Comparison of ENCODE assay signal across 7 cellular contexts in the genomic region with DNA sequence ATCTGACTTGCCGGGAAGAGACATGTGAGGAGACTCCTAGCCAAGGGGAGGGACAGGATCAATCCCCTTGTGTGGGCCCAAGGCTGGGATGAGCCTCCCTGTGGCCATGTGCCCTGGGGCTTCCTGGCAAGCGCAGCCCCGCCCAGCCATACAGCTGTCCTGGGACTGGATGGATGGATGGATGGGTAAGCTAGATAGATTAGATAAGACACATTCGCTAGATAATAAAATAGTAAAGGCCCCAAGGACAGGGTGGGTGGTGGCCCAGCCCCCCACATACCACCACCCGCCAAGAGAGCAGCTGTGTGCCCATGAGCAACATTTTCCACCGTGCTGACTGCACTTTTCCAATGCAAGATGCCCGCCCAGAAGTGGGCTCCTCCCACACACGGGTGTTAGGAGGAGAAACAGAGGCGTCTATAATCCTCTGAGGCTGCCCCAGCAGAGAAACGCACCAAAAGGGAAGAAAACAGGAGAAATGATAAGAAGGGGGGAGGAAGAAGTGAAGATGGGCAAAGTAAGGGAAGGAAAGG. TPM values are rescaled to one million over a fixed set of nuclear protein-coding genes. Genes with fewer than 3 reads are reported as not detected.
A peak's percentile ranks its signal among the peaks of the same experiment; 100 is the strongest.
DNase-seq lines count a peak whose midpoint lies in the region; ATAC-seq and TF ChIP-seq lines count a peak whose summit lies in the region.

No MANE protein-coding gene starts in this region.

- TF ChIP-seq CTCF in Panc1 (IDR thresholded peaks at IDR 0.05): no peak

- H3K9me3 ChIP-seq in Panc1 (ENCODE audit: control insufficient read depth, insufficient read depth, low read depth, low read length): no peaks in the 10 kb centered on the region
- no peaks in the 10 kb centered on the region for H3K9me3 ChIP-seq in right cardiac atrium (ENCODE audit: control insufficient read depth, low read length)

- DNase-seq in Panc1 (ENCODE audit: low read depth, low spot score): no peak
- peak; percentile 37 for DNase-seq in activated T-helper 1 cell treated with Interleukin-2 at 50 U/mL for 16 hours (ENCODE audit: low read depth)
- DNase-seq in right cardiac atrium: peak; percentile 76 to 82 (median 80)
- peak; percentile 78 to 84 (median 78) for DNase-seq in stimulated activated CD4-positive, alpha-beta T cell treated with anti-CD3 and anti-CD28 coated beads, TNF-alpha, amount 100 ng/mL, for 24 hours (ENCODE audit: low read depth in 3 of 3)
- no peak for DNase-seq in occipital lobe (lab: John Stamatoyannopoulos, UW)

- peaks cover 55% of the 10 kb centered on the region for H3K4me1 ChIP-seq in Panc1 (ENCODE audit: control insufficient read depth, insufficient read depth, low read length)
- peaks cover 36% of the 10 kb centered on the region for H3K4me1 ChIP-seq in right cardiac atrium (ENCODE audit: control insufficient read depth, insufficient read depth, low read length)

- no peaks in the 10 kb centered on the region for H3K27me3 ChIP-seq in Panc1 (ENCODE audit: control insufficient read depth, insufficient read depth, low read length)
- H3K27me3 ChIP-seq in right cardiac atrium (ENCODE audit: control insufficient read depth, insufficient read depth): no peaks in the 10 kb centered on the region

- in situ Hi-C loops in Panc1 (cut with HindIII; ENCODE audit: low pct_unique_long_range_greater_than_20kb, low sequenced_read_pairs): no loop called here

- no TSS peak for BruUV-seq in Panc1 (replicated peaks; lab: Mats Ljungman, UMichigan)

- WGBS in right cardiac atrium: 46% methylated on average over 10 of the region's 10 CpGs

- H3K27ac ChIP-seq in Panc1 (ENCODE audit: low read length) (peak overlapping the region; percentile 69), right cardiac atrium (ENCODE audit: low read length) (peak overlapping the region; percentile 98)

- no peak overlapping the region for H3K4me3 ChIP-seq in Panc1 (ENCODE audit: low read depth in 2 of 2, low read length in 2 of 2)
- no peak overlapping the region for H3K4me3 ChIP-seq in right cardiac atrium (ENCODE audit: low read length)

- no peak for ATAC-seq in Panc1
- ATAC-seq in right cardiac atrium: peak; percentile 2 to 34
- ATAC-seq in GM19397 (IDR thresholded peaks at IDR 0.05; ENCODE audit: unreplicated experiment): no peak
- no peak for ATAC-seq in HG03378 (IDR thresholded peaks at IDR 0.05; ENCODE audit: unreplicated experiment)

- CTCF ChIA-PET in Panc1 (lab: Charles Lee): no interaction called here

- POLR2A ChIA-PET in Panc1 (lab: Charles Lee): no interaction called here

- H3K36me3 ChIP-seq in Panc1 (ENCODE audit: control insufficient read depth, insufficient read depth, low read length): no peaks in the 10 kb centered on the region; the same call in 1 of the 2 replicates

- intact Hi-C loops in Panc1 (cut with micrococcal nuclease; ENCODE audit: unreplicated experiment): no loop called here
- intact Hi-C loops in right cardiac atrium (cut with DNase I): no loop called here

RNA-seq across cellular contexts. Expression of a gene that starts 25.1 kb away (rescaled TPM):
- 41.6 TPM for total RNA-seq in Panc1 (2021; ENCODE audit: unreplicated experiment)
- polyA plus RNA-seq in Panc1 (2012; ENCODE audit: insufficient read length): 52.1 TPM
- 10 to 100 TPM; 22.8 to 27.0 (median 24.0) TPM for total RNA-seq in right cardiac atrium
- polyA plus RNA-seq in right cardiac atrium: 22.1 TPM
- total RNA-seq in occipital lobe: 38.8 TPM

RNA-seq across cellular contexts. Expression of a gene that starts 53.2 kb away (rescaled TPM):
- total RNA-seq in Panc1 (2021; ENCODE audit: unreplicated experiment) (not detected), right cardiac atrium (under 1 TPM in 3 of 4 donors, not detected in 1; 0.09 to 0.37 (median 0.14) TPM), occipital lobe (0.62 TPM)
- not detected for polyA plus RNA-seq in Panc1 (2012; ENCODE audit: insufficient read length)
- polyA plus RNA-seq in right cardiac atrium: 0.77 TPM

Comparison
In these comparisons a context has a peak if more than half of its experiments do, and no peak if none do; other contexts are left out.
1. ATAC-seq: peak in right cardiac atrium (2 of 2); none in Panc1 (single experiment), GM19397 (single experiment) and HG03378 (single experiment).
2. DNase-seq: peak in activated T-helper 1 cell treated with Interleukin-2 at 50 U/mL for 16 hours (single experiment), right cardiac atrium (3 of 3) and stimulated activated CD4-positive, alpha-beta T cell treated with anti-CD3 and anti-CD28 coated beads, TNF-alpha, amount 100 ng/mL, for 24 hours (3 of 3); none in Panc1 (single experiment) and occipital lobe (single experiment).